ENCODE assay signal across 26 cellular contexts in the genomic region with DNA sequence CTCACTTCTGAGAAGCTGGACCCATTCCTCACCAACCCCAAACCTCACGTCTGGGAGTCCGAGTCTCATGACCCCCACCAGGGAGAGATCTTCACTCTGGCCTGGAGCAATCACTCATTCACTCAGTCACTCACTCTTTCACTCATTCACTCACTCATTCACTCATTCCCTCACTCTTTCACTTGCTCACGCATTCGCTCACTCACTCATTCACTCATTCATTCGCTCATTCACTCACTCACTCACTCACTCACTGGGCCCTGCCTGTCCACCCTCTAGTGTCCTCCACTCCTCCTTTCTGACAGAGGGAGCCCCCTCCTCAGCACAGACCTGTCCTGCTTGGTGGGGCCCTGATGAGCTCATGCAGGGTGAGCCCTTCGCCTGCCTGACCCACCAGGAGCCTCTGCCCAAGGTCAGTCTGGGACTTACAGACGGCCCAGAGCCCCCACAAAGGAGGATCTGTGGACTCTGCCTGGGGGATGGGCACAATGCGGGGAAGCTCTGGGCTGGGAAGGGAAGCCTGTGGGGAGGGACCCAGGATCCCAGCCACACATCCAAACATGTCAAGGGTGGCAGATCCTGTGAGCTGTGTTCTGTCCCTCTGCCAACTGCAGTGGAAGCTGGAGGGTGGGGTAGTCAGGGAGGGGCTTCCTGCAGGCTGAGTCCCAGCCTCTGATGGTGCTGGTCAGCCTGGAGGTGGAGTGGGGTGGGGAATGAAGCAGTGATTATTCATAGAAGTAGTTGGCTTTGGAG. TPM values are rescaled to one million over a fixed set of nuclear protein-coding genes. Genes with fewer than 3 reads are reported as not detected.
"Had no signal": no experiment of that assay in that cellular context is flagged by ENCODE, and none has a peak within 500 bp of the region (broad histone marks: within the 10 kb centered on the region; RNA-seq: fewer than 3 reads in every experiment).

No MANE protein-coding gene starts in this region.

- H3K4me1 Mint-ChIP-seq: activated naive CD8-positive, alpha-beta T cell treated with anti-CD3 and anti-CD28 coated beads for 36 hours; brain had no signal

- DNase-seq: activated CD4-positive, alpha-beta T cell treated with anti-CD3 and anti-CD28 coated beads for 4 hours; activated CD4-positive, alpha-beta T cell treated with anti-CD3 and anti-CD28 coated beads, Interleukin-2, amount 50 U/mL, for 4 hours; activated effector memory CD4-positive, alpha-beta T cell treated with Interleukin-2 at 50 U/mL for 16 hours; activated naive CD4-positive, alpha-beta T cell treated with Interleukin-2 at 50 U/mL for 16 hours; activated naive CD8-positive, alpha-beta T cell treated with anti-CD3 and anti-CD28 coated beads for 36 hours; activated T-cell treated with anti-CD3 and anti-CD28 coated beads for 4 hours; caudate nucleus; head of caudate nucleus; mesendoderm; mucosa of descending colon; nephron progenitor cell; psoas muscle; spleen; stimulated activated naive CD4-positive, alpha-beta T cell; T-helper 9 cell had no signal

- H3K9me3 ChIP-seq: ascending aorta, mucosa of descending colon, psoas muscle, spleen, tibial nerve had no signal

- H3K4me3 ChIP-seq: ascending aorta, lung, mucosa of descending colon, psoas muscle, spleen, tibial nerve had no signal

- H3K27ac ChIP-seq: ascending aorta, parathyroid adenoma, psoas muscle, spleen, tibial nerve, VCaP had no signal

- H2AFZ ChIP-seq: parathyroid adenoma had no signal

- H3K27me3 ChIP-seq: ascending aorta had no signal

- H3K27ac Mint-ChIP-seq: activated naive CD8-positive, alpha-beta T cell treated with anti-CD3 and anti-CD28 coated beads for 36 hours; brain; nephron progenitor cell had no signal

- H3K36me3 Mint-ChIP-seq: activated naive CD8-positive, alpha-beta T cell treated with anti-CD3 and anti-CD28 coated beads for 36 hours; brain had no signal

- ATAC-seq: left lobe of liver had no signal

- H3K79me2 ChIP-seq: parathyroid adenoma had no signal

- H3K9ac ChIP-seq: parathyroid adenoma had no signal

- H3K4me1 ChIP-seq: ascending aorta, parathyroid adenoma, psoas muscle had no signal

- H3K4me3 Mint-ChIP-seq: activated naive CD8-positive, alpha-beta T cell treated with anti-CD3 and anti-CD28 coated beads for 36 hours; brain; nephron progenitor cell had no signal

- H3K36me3 ChIP-seq: ascending aorta, spleen, tibial nerve had no signal

- FAIRE-seq: endothelial cell of umbilical vein, TTC549 had no signal

RNA-seq across cellular contexts. Expression of gene CPZ, which starts 18.5 kb away (rescaled TPM):
- total RNA-seq: activated naive CD8-positive, alpha-beta T cell treated with anti-CD3 and anti-CD28 coated beads for 36 hours; endothelial cell of umbilical vein; psoas muscle; T-helper 1 cell treated with Interleukin-12 subunit alpha and Interleukin-12 subunit beta and Interleukin-4 antibody, amounts not matched to agents 30 ng/mL and 1 ng/mL, for 36 hours had no signal
- polyA plus RNA-seq: endothelial cell of umbilical vein had no signal

RNA-seq across cellular contexts. Expression of gene GPR78, which starts 30.8 kb away (rescaled TPM):
- total RNA-seq: activated naive CD8-positive, alpha-beta T cell treated with anti-CD3 and anti-CD28 coated beads for 36 hours; ascending aorta; endothelial cell of umbilical vein; kidney epithelial cell; left lobe of liver; psoas muscle; T-helper 1 cell treated with Interleukin-12 subunit alpha and Interleukin-12 subunit beta and Interleukin-4 antibody, amounts not matched to agents 30 ng/mL and 1 ng/mL, for 36 hours; tibial nerve had no signal
- polyA plus RNA-seq: endothelial cell of umbilical vein, psoas muscle had no signal
